ENCODE assay signal across 17 cellular contexts in the genomic region with DNA sequence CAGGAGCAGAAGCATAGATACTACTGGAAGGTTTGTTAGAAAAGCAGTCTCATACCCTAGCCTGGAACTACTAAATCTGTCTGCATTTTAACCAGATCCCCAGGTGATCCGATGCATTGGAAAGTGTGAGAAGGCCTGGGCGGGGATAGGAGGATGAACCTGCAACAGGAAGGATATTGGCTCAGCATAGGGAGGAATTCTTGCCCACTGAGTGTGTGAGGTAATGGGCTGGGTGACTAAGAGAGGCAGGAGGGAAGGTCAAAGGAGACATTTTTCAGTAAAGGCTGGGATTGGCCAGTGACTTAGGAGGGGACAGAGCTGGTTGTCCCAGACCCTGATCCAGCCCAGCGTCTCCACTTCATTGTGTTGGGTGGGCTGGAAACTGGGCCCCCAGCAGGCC.
A peak's percentile ranks its signal among the peaks of the same experiment; 100 is the strongest.
DNase-seq lines count a peak whose midpoint lies in the region; ATAC-seq and TF ChIP-seq lines count a peak whose summit lies in the region.
"Had no signal": no experiment of that assay in that cellular context is flagged by ENCODE, and none has a peak within 500 bp of the region (broad histone marks: within the 10 kb centered on the region; RNA-seq: fewer than 3 reads in every experiment).

No MANE protein-coding gene starts in this region.

- no peaks in the 10 kb centered on the region for H3F3A ChIP-seq in PC-3 (ENCODE audit: low read length, unreplicated experiment)

- H2AK5ac ChIP-seq in mesendoderm (ENCODE audit: low read length), result no peak overlapping the region

- TF ChIP-seq CTCF in PC-3 (conservative IDR thresholded peaks at IDR 0.05; ENCODE audit: low read depth, low read length) (no peak), epithelial cell of esophagus (IDR thresholded peaks at IDR 0.05; ENCODE audit: insufficient read depth, low read depth, low read length, missing control alignments) (no peak)

- H3K18ac ChIP-seq in mesendoderm (ENCODE audit: low read length), result no peak overlapping the region

- no peak for ATAC-seq in PC-3
- ATAC-seq: activated CD8-positive, alpha-beta T cell treated with anti-CD3 and anti-CD28 coated beads, Interleukin-2, amount 10 ng/mL, durations not matched to agents 7 days and 5 days; activated T-cell treated with anti-CD3 and anti-CD28 coated beads, Interleukin-2, amount 50 U/mL, for 4 hours; Right ventricle myocardium inferior; WTC11 had no signal

- WGBS in mesendoderm (ENCODE audit: extremely low coverage, insufficient coverage, low lambda C conversion rate), result no CpG with 5 or more reads among the region's 3 CpGs

- H3K4me2 ChIP-seq in PC-3 (ENCODE audit: low read length), result no peak overlapping the region
- H3K4me2 ChIP-seq in mesendoderm (ENCODE audit: low read length), result no peak overlapping the region
- H3K4me2 ChIP-seq: smooth muscle cell had no signal

- no peaks in the 10 kb centered on the region for H4K20me1 ChIP-seq in PC-3 (ENCODE audit: low read length)

- no peaks in the 10 kb centered on the region for H3K9me2 ChIP-seq in PC-3 (replicated peaks; ENCODE audit: low read length)

- BruUV-seq in PC-3 (replicated peaks; lab: Mats Ljungman, UMichigan), result no TSS peak

- H3K4me1 ChIP-seq in PC-3 (ENCODE audit: insufficient read depth, low read length) (peaks cover 22% of the 10 kb centered on the region; the same call in 1 of the 2 replicates), mesendoderm (ENCODE audit: control insufficient read depth, low read depth, low read length) (no peaks in the 10 kb centered on the region)
- H3K4me1 ChIP-seq: uterus had no signal

- no peaks in the 10 kb centered on the region for H3K9me3 ChIP-seq in PC-3 (ENCODE audit: low read length)
- H3K9me3 ChIP-seq: psoas muscle, uterus had no signal

- no peak overlapping the region for H2BK15ac ChIP-seq in mesendoderm (replicated peaks; ENCODE audit: low read depth)

- no peak overlapping the region for H3K56ac ChIP-seq in mesendoderm (ENCODE audit: low read length)

- no peak overlapping the region for H3K23ac ChIP-seq in mesendoderm (ENCODE audit: low read length)

- DNase-seq in GM03348 (ENCODE audit: low spot score) (peak; percentile 54), PC-3 (peak; percentile 55), epithelial cell of esophagus (ENCODE audit: low read depth) (peak; percentile 41), mesendoderm (peak; percentile 75), NCI-H2227 treated with DMSO at 0.1 percent for 48 hours (lab: John Stamatoyannopoulos, UW) (no peak), HPDE6-E6E7 (ENCODE audit: extremely low spot score) (no peak), activated gamma-delta T cell treated with Interleukin-2 at 50 U/mL for 16 hours (no peak)
- DNase-seq: activated CD8-positive, alpha-beta T cell treated with anti-CD3 and anti-CD28 coated beads, Interleukin-2, amount 10 ng/mL, durations not matched to agents 7 days and 5 days; activated T-cell treated with anti-CD3 and anti-CD28 coated beads, Interleukin-2, amount 50 U/mL, for 4 hours; NCI-H146; NCI-H345; psoas muscle; stimulated activated CD4-positive, alpha-beta T cell treated with anti-CD3 and anti-CD28 coated beads, Interleukin-4, amount 100 ng/mL, for 4 hours; uterus had no signal

- POLR2A ChIA-PET in PC-3 (lab: Charles Lee; ENCODE audit: unreplicated experiment), result no interaction called here

- no peak overlapping the region for H3K4ac ChIP-seq in mesendoderm (ENCODE audit: low read depth, low read length)

- no peak overlapping the region for H2AFZ ChIP-seq in PC-3 (ENCODE audit: low read length)

- H3K27ac ChIP-seq in PC-3 (ENCODE audit: low read length), result no peak overlapping the region
- H3K27ac ChIP-seq in mesendoderm (ENCODE audit: low read depth, low read length), result no peak overlapping the region
- H3K27ac ChIP-seq: psoas muscle, uterus had no signal

- intact Hi-C loops in PC-3 (cut with micrococcal nuclease), result no loop called here

- H4K8ac ChIP-seq in mesendoderm (ENCODE audit: low read depth, low read length), result no peak overlapping the region

- no peak overlapping the region for H3K9ac ChIP-seq in PC-3 (ENCODE audit: low read length)
- no peak overlapping the region for H3K9ac ChIP-seq in mesendoderm (ENCODE audit: low read length)

- H3K27me3 ChIP-seq in PC-3 (ENCODE audit: low read length) (no peaks in the 10 kb centered on the region), mesendoderm (ENCODE audit: insufficient read depth, low read length, poor library complexity) (no peaks in the 10 kb centered on the region)
- H3K27me3 ChIP-seq: uterus had no signal

- no peak overlapping the region for H2BK120ac ChIP-seq in mesendoderm (ENCODE audit: low read depth, low read length)

- CTCF ChIA-PET in PC-3 (lab: Charles Lee), result no interaction called here

- no peaks in the 10 kb centered on the region for H3K79me2 ChIP-seq in PC-3 (ENCODE audit: low read length)
- no peaks in the 10 kb centered on the region for H3K79me2 ChIP-seq in mesendoderm (ENCODE audit: control insufficient read depth, insufficient read depth, low read length)

- H3K36me3 ChIP-seq in PC-3 (ENCODE audit: low read depth, low read length) (no peaks in the 10 kb centered on the region), mesendoderm (ENCODE audit: control insufficient read depth, insufficient read depth, low read length) (no peaks in the 10 kb centered on the region)
- H3K36me3 ChIP-seq: uterus had no signal

- H4K5ac ChIP-seq in mesendoderm (ENCODE audit: low read length), result no peak overlapping the region

- no peak overlapping the region for H2BK5ac ChIP-seq in mesendoderm (ENCODE audit: low read length)

- H3K79me1 ChIP-seq in mesendoderm (ENCODE audit: low read length), result no peaks in the 10 kb centered on the region

- H3K4me3 ChIP-seq in PC-3 (ENCODE audit: low read length), result no peak overlapping the region
- H3K4me3 ChIP-seq in epithelial cell of esophagus (ENCODE audit: low read length), result no peak overlapping the region
- H3K4me3 ChIP-seq in mesendoderm (ENCODE audit: low read length), result no peak overlapping the region
- H3K4me3 ChIP-seq: psoas muscle, smooth muscle cell, uterus had no signal

Comparison
In these comparisons a context has a peak if more than half of its experiments do, and no peak if none do; other contexts are left out.
1. DNase-seq: peak in GM03348 (single experiment), PC-3 (single experiment), epithelial cell of esophagus (single experiment) and mesendoderm (single experiment); none in NCI-H2227 treated with DMSO at 0.1 percent for 48 hours (single experiment), HPDE6-E6E7 (single experiment) and activated gamma-delta T cell treated with Interleukin-2 at 50 U/mL for 16 hours (single experiment).